Comparison of ENCODE assay signal across 8 cellular contexts in genomic region chr6:30615219-30615957, GRCh38. TPM values are rescaled to one million over a fixed set of nuclear protein-coding genes. Genes with fewer than 3 reads are reported as not detected.
DNase-seq lines count a peak whose midpoint lies in the region; ATAC-seq, FAIRE-seq and TF ChIP-seq lines count a peak whose summit lies in the region.

No MANE protein-coding gene starts in this region.

- TF ChIP-seq CTCF in AG10803 (conservative IDR thresholded peaks at IDR 0.05; ENCODE audit: low read length) (no peak), nephron progenitor cell (IDR thresholded peaks at IDR 0.05) (no peak)

- FAIRE-seq in H54 (lab: Jason Lieb, UNC), result no peak

- 0 out of 2 replicates have a peak, but pooled peaks have one; percentile 19 for TF ChIP-seq POLR2A in H54 (IDR thresholded peaks at IDR 0.05; ENCODE audit: low read depth, low read length)

- H3K4me3 ChIP-seq in AG10803 (ENCODE audit: low read length), result peak overlapping the region; percentile 98

- H3K27me3 Mint-ChIP-seq in activated T-cell treated with anti-CD3 and anti-CD28 coated beads, Interleukin-2, amount 50 U/mL, for 72 hours (ENCODE audit: low read depth), result no peaks in the 10 kb centered on the region
- H3K27me3 Mint-ChIP-seq in nephron progenitor cell (ENCODE audit: low read depth, poor library complexity), result peaks cover 11% of the 10 kb centered on the region

- H3K36me3 Mint-ChIP-seq in activated T-cell treated with anti-CD3 and anti-CD28 coated beads, Interleukin-2, amount 50 U/mL, for 72 hours (ENCODE audit: insufficient read depth in 2 of 2), result peaks cover 35 to 64% of the 10 kb centered on the region in 2 donors
- H3K36me3 Mint-ChIP-seq in nephron progenitor cell (ENCODE audit: low read depth), result peaks cover 41% of the 10 kb centered on the region

- H3K27ac Mint-ChIP-seq in activated T-cell treated with anti-CD3 and anti-CD28 coated beads, Interleukin-2, amount 50 U/mL, for 72 hours, result peak overlapping the region; percentile 100
- peak overlapping the region; percentile 100 for H3K27ac Mint-ChIP-seq in nephron progenitor cell

- H3K4me1 Mint-ChIP-seq in activated T-cell treated with anti-CD3 and anti-CD28 coated beads, Interleukin-2, amount 50 U/mL, for 72 hours (ENCODE audit: low read depth), result peaks cover 70% of the 10 kb centered on the region
- peaks cover 77% of the 10 kb centered on the region for H3K4me1 Mint-ChIP-seq in nephron progenitor cell

- ATAC-seq in activated T-cell treated with anti-CD3 and anti-CD28 coated beads, Interleukin-2, amount 50 U/mL, for 72 hours (replicated peaks in 1 of 2), result peak; percentile 14 to 20
- no peak for ATAC-seq in GM21381 (IDR thresholded peaks at IDR 0.05; ENCODE audit: unreplicated experiment)
- ATAC-seq in HG03159 (IDR thresholded peaks at IDR 0.05; ENCODE audit: unreplicated experiment), result no peak

- DNase-seq in AG10803 (ENCODE audit: low read depth) (peak; percentile 92), H54 (ENCODE audit: insufficient read length, low spot score) (no peak), NCI-H510A treated with DMSO at 0.1 percent for 48 hours (lab: John Stamatoyannopoulos, UW) (peak; percentile 86), fibroblast of peridontal ligament (ENCODE audit: extremely low read depth) (peak; percentile 91), nephron progenitor cell (peak; percentile 39)
- peak; percentile 64 to 71 for DNase-seq in activated T-cell treated with anti-CD3 and anti-CD28 coated beads, Interleukin-2, amount 50 U/mL, for 72 hours

- H3K9me3 Mint-ChIP-seq in activated T-cell treated with anti-CD3 and anti-CD28 coated beads, Interleukin-2, amount 50 U/mL, for 72 hours, result no peaks in the 10 kb centered on the region
- H3K9me3 Mint-ChIP-seq in nephron progenitor cell, result no peaks in the 10 kb centered on the region

- H3K4me3 Mint-ChIP-seq in activated T-cell treated with anti-CD3 and anti-CD28 coated beads, Interleukin-2, amount 50 U/mL, for 72 hours, result peak overlapping the region; percentile 97 to 98
- peak overlapping the region; percentile 100 for H3K4me3 Mint-ChIP-seq in nephron progenitor cell

RNA-seq across cellular contexts. Expression of gene PPP1R10, which starts 1.7 kb away (rescaled TPM):
- total RNA-seq in activated T-cell treated with anti-CD3 and anti-CD28 coated beads, Interleukin-2, amount 50 U/mL, for 72 hours, result 100 to 1,000 TPM; 138 to 154 TPM

RNA-seq across cellular contexts. Expression of gene MRPS18B, which starts 2.3 kb away (rescaled TPM):
- 100 to 1,000 TPM; 109 to 132 TPM for total RNA-seq in activated T-cell treated with anti-CD3 and anti-CD28 coated beads, Interleukin-2, amount 50 U/mL, for 72 hours

RNA-seq across cellular contexts. Expression of gene ATAT1, which starts 11.3 kb away (rescaled TPM):
- total RNA-seq in activated T-cell treated with anti-CD3 and anti-CD28 coated beads, Interleukin-2, amount 50 U/mL, for 72 hours, result 10 to 100 TPM in 1 of 2 donors, 1 to 10 TPM in 1; 8.3 to 14.2 TPM

RNA-seq across cellular contexts. Expression of gene C6orf136, which starts 31.5 kb away (rescaled TPM):
- 10 to 100 TPM; 25.8 to 36.0 TPM for total RNA-seq in activated T-cell treated with anti-CD3 and anti-CD28 coated beads, Interleukin-2, amount 50 U/mL, for 72 hours

RNA-seq across cellular contexts. Expression of gene ABCF1, which starts 44.1 kb away (rescaled TPM):
- total RNA-seq in activated T-cell treated with anti-CD3 and anti-CD28 coated beads, Interleukin-2, amount 50 U/mL, for 72 hours, result 10 to 100 TPM; 64.6 to 68.1 TPM

Comparison
In these comparisons a context has a peak if more than half of its experiments do, and no peak if none do; other contexts are left out.
1. ATAC-seq: peak in activated T-cell treated with anti-CD3 and anti-CD28 coated beads, Interleukin-2, amount 50 U/mL, for 72 hours (2 of 2); none in GM21381 (single experiment) and HG03159 (single experiment).